9 cellular contexts compared by ENCODE assay signal in the genomic region with DNA sequence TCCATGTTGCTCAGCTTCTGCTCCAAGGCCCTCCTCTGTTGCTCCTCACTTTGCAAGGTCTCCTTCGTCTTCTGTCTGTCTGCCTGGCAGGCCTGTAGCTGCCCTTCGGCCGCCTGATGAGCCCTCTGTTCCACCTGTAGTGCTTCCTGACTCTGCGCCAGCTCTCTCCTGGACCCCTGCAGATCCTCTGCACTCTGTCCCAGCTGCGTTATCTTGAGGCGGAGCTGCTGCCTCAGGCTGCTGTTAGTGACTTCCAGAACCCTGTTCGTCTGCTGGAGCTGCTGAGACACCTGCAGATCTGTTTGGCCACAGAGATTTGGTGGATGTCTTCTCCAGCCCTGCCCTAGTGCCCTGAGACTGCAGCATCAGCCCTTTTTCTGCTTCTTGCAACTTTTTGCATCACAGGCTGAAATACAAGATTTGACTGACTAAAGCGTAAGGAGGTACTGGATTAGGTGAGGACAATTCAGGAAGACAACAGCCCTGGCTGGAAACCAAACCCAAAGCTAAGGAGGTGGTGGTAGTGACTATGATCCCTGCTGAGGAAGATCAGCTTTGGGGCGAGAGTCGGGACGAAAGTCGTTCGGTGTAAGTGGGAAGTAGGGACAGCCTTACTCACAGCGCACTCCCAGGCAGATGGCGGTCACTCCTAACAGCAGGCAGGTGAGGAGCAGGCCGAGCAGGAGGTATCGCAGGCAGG. TPM values are rescaled to one million over a fixed set of nuclear protein-coding genes. Genes with fewer than 3 reads are reported as not detected.
DNase-seq lines count a peak whose midpoint lies in the region; TF ChIP-seq lines count a peak whose summit lies in the region.
"Had no signal": no experiment of that assay in that cellular context is flagged by ENCODE, and none has a peak within 500 bp of the region (broad histone marks: within the 10 kb centered on the region; RNA-seq: fewer than 3 reads in every experiment).

No MANE protein-coding gene starts in this region.

- H3K4me3 Mint-ChIP-seq in neural crest cell = peak overlapping the region; percentile 2

- H3K36me3 Mint-ChIP-seq in neural crest cell (ENCODE audit: low read depth) = no peaks in the 10 kb centered on the region

- peaks cover 66% of the 10 kb centered on the region for H3K27me3 Mint-ChIP-seq in neural crest cell (ENCODE audit: low read depth)

- no peaks in the 10 kb centered on the region for H3K4me1 Mint-ChIP-seq in neural crest cell

- no peaks in the 10 kb centered on the region for H3K36me3 ChIP-seq in colonic mucosa

- peak overlapping the region; percentile 17 for H3K4me3 ChIP-seq in colonic mucosa

- intact Hi-C loops in colonic mucosa (cut with DNase I) = no loop called here
- intact Hi-C loops in cardiac septum (cut with DNase I) = no loop called here

- no peaks in the 10 kb centered on the region for H3K27me3 ChIP-seq in colonic mucosa

- TF ChIP-seq CTCF in colonic mucosa (IDR thresholded peaks at IDR 0.05) (no peak), neural crest cell (conservative IDR thresholded peaks at IDR 0.05) (no peak)

- DNase-seq in ELF-1 (ENCODE audit: low read depth, low spot score) (peak; percentile 36), NAMALWA (ENCODE audit: low spot score) (peak; percentile 42), colonic mucosa (no peak), neural crest cell (ENCODE audit: low read depth, low spot score) (no peak), G401 (ENCODE audit: low spot score) (no peak), cardiac septum (ENCODE audit: low spot score) (no peak), midbrain (lab: John Stamatoyannopoulos, UW) (no peak)
- DNase-seq: NCI-H2029 treated with DMSO at 0.1 percent for 48 hours had no signal

- H3K4me1 ChIP-seq in colonic mucosa = no peaks in the 10 kb centered on the region

- in situ Hi-C loops in G401 (cut with HindIII; ENCODE audit: low sequenced_read_pairs) = no loop called here

- no peaks in the 10 kb centered on the region for H3K9me3 ChIP-seq in colonic mucosa

- no peak overlapping the region for H3K27ac ChIP-seq in colonic mucosa

- no peaks in the 10 kb centered on the region for H3K9me3 Mint-ChIP-seq in neural crest cell

- no peak overlapping the region for H3K9ac ChIP-seq in colonic mucosa (ENCODE audit: low read depth in 2 of 2, low read length in 2 of 2)

- H3K27ac Mint-ChIP-seq in neural crest cell (ENCODE audit: unreplicated experiment) = no peak overlapping the region

RNA-seq across cellular contexts. Expression of gene CD72, which starts 2.1 kb away (rescaled TPM):
- total RNA-seq in colonic mucosa = 1 to 10 TPM in 1 of 2 donors, under 1 TPM in 1; 0.69 to 2.7 TPM
- 1.4 and 2.0 TPM in 2 replicates for total RNA-seq in neural crest cell
- total RNA-seq in G401 (2014; rRNA removed; shearing (Covaris generic)) = 2.4 TPM in 1 of 2 replicates, not detected in the other
- total RNA-seq in cardiac septum = 0.59 TPM

RNA-seq across cellular contexts. Expression of gene TESK1, which starts 11.1 kb away (rescaled TPM):
- total RNA-seq in colonic mucosa (10 to 100 TPM; 34.3 to 41.1 TPM), neural crest cell (42.7 and 47.6 TPM in 2 replicates), cardiac septum (34.2 TPM)
- total RNA-seq in G401 (2014; rRNA removed; shearing (Covaris generic)) = 8.0 and 9.9 TPM in 2 replicates

RNA-seq across cellular contexts. Expression of gene SIT1, which starts 34.6 kb away (rescaled TPM):
- 1 to 10 TPM in 1 of 2 donors, under 1 TPM in 1; 0.67 to 1.0 TPM for total RNA-seq in colonic mucosa
- 0.33 TPM in 1 of 2 replicates, not detected in the other for total RNA-seq in neural crest cell
- not detected in 2 replicates for total RNA-seq in G401 (2014; rRNA removed; shearing (Covaris generic))
- total RNA-seq in cardiac septum = not detected
- total RNA-seq: Right ventricle myocardium inferior had no signal

RNA-seq across cellular contexts. Expression of gene RMRP, which starts 41.7 kb away (rescaled TPM):
- over 10,000 TPM; 17,917 to 26,785 TPM for total RNA-seq in colonic mucosa
- 14,026 and 17,379 TPM in 2 replicates for total RNA-seq in neural crest cell
- 4,372 and 15,582 TPM in 2 replicates for total RNA-seq in G401 (2014; rRNA removed; shearing (Covaris generic))
- 10,677 TPM for total RNA-seq in cardiac septum

RNA-seq across cellular contexts. Expression of gene CCDC107, which starts 42.0 kb away (rescaled TPM):
- total RNA-seq in colonic mucosa (10 to 100 TPM; 19.4 to 38.3 TPM), neural crest cell (15.4 and 17.2 TPM in 2 replicates), cardiac septum (47.7 TPM)
- 7.6 and 19.3 TPM in 2 replicates for total RNA-seq in G401 (2014; rRNA removed; shearing (Covaris generic))

Comparison
In these comparisons a context has a peak if more than half of its experiments do, and no peak if none do; other contexts are left out.
1. DNase-seq: peak in ELF-1 (single experiment) and NAMALWA (single experiment); none in colonic mucosa (single experiment), neural crest cell (single experiment), G401 (single experiment), cardiac septum (single experiment) and midbrain (single experiment).